ENCODE assay signal across 9 cellular contexts in genomic region chr9:119289740-119290139, GRCh38.
A peak's percentile ranks its signal among the peaks of the same experiment; 100 is the strongest.
DNase-seq lines count a peak whose midpoint lies in the region; ATAC-seq and TF ChIP-seq lines count a peak whose summit lies in the region.
"Had no signal": no experiment of that assay in that cellular context is flagged by ENCODE, and none has a peak within 500 bp of the region (broad histone marks: within the 10 kb centered on the region; RNA-seq: fewer than 3 reads in every experiment).

No MANE protein-coding gene starts in this region.

- no peak overlapping the region for H3K4me2 ChIP-seq in fibroblast of lung (ENCODE audit: extremely low read depth, insufficient read depth, low read length)

- no peak overlapping the region for H2AFZ ChIP-seq in fibroblast of lung (ENCODE audit: low read length)

- no peaks in the 10 kb centered on the region for H3K79me2 ChIP-seq in fibroblast of lung (ENCODE audit: control insufficient read depth, insufficient read depth, low read length)

- H3K36me3 ChIP-seq in fibroblast of lung (ENCODE audit: control insufficient read depth, insufficient read depth, low read length): no peaks in the 10 kb centered on the region

- CTCF ChIA-PET in RWPE1 (lab: Yijun Ruan, JAX): interaction anchor here (0.6 to 0.7 kb wide), 3 partner anchors 502 to 1768 kb away, joined by 3 to 6 read pairs (median 3); no protein-coding TSS in a partner anchor

- no peaks in the 10 kb centered on the region for H3K9me3 ChIP-seq in fibroblast of lung (ENCODE audit: control insufficient read depth, insufficient read depth, low read depth, low read length)

- ATAC-seq in GM21367 (IDR thresholded peaks at IDR 0.05; ENCODE audit: unreplicated experiment): peak; percentile 83
- peak; percentile 70 for ATAC-seq in omental fat pad (ENCODE audit: low FRiP score)

- H3K4me3 ChIP-seq in fibroblast of lung (replicated peaks in 1 of 4; ENCODE audit: control extremely low read depth in 1 of 4, insufficient read depth in 1 of 4, low read depth in 3 of 4, low read length in 4 of 4): no peak overlapping the region

- POLR2A ChIA-PET in RWPE1 (lab: Yijun Ruan, JAX; ENCODE audit: low non-redundant PET): no interaction called here

- no peaks in the 10 kb centered on the region for H4K20me1 ChIP-seq in fibroblast of lung (ENCODE audit: control insufficient read depth, extremely low read depth, insufficient read depth, low read length)

- peak; percentile 6 for DNase-seq in NCI-H2171 treated with DMSO at 0.1 percent for 48 hours (lab: John Stamatoyannopoulos, UW)
- DNase-seq in NCI-H2171 (lab: John Stamatoyannopoulos, UW): no peak
- DNase-seq in RWPE1 (ENCODE audit: low spot score): peak; percentile 18
- DNase-seq in fibroblast of lung (ENCODE audit: low read depth in 2 of 2): peak in 1 of 2 donors; percentile 56
- DNase-seq in omental fat pad (ENCODE audit: low spot score): peak; percentile 48
- DNase-seq in activated effector memory CD4-positive, alpha-beta T cell treated with Interleukin-2 at 50 U/mL for 16 hours: no peak
- DNase-seq: activated naive CD8-positive, alpha-beta T cell treated with anti-CD3 and anti-CD28 coated beads, Interleukin-2, amount 10 ng/mL, durations not matched to agents 7 days and 5 days had no signal

- H3K27ac ChIP-seq in RWPE1: no peak overlapping the region
- H3K27ac ChIP-seq in fibroblast of lung (ENCODE audit: insufficient read depth, low read length): no peak overlapping the region

- no peak overlapping the region for H3K9ac ChIP-seq in fibroblast of lung (ENCODE audit: insufficient read depth, low read length)

- no peaks in the 10 kb centered on the region for H3K27me3 ChIP-seq in fibroblast of lung (ENCODE audit: control insufficient read depth, insufficient read depth, low read length)

- TF ChIP-seq RAD21 in Ishikawa (IDR thresholded peaks at IDR 0.05; ENCODE audit: low read depth): peak; percentile 88

- no peak for TF ChIP-seq EP300 in Ishikawa (IDR thresholded peaks at IDR 0.05; ENCODE audit: borderline replicate concordance)

- peak; percentile 69 for TF ChIP-seq CTCF in RWPE1 (conservative IDR thresholded peaks at IDR 0.05; ENCODE audit: low read depth)
- TF ChIP-seq CTCF in fibroblast of lung (conservative IDR thresholded peaks at IDR 0.05 in 1 of 2, IDR thresholded peaks at IDR 0.05 in 1 of 2; ENCODE audit: low read depth in 1 of 2, low read length in 2 of 2): peak; percentile 10 to 60
- TF ChIP-seq CTCF in omental fat pad (IDR thresholded peaks at IDR 0.05): peak in 1 of 3 donors; percentile 56

- H3K4me1 ChIP-seq in fibroblast of lung (ENCODE audit: control insufficient read depth, extremely low read depth, insufficient read depth, low read length): no peaks in the 10 kb centered on the region

TF ChIP-seq in Ishikawa, 13 proteins besides CTCF, POLR2A, EP300 and RAD21:
- no peak for TF ChIP-seq MAX (IDR thresholded peaks at IDR 0.05)
- TF ChIP-seq YY1 (IDR thresholded peaks at IDR 0.05; ENCODE audit: low read depth): no peak
- TF ChIP-seq ZBTB7A (IDR thresholded peaks at IDR 0.05; ENCODE audit: low read depth): no peak
- TF ChIP-seq FOXM1 (IDR thresholded peaks at IDR 0.05; ENCODE audit: borderline replicate concordance, low read depth): no peak
- no peak for TF ChIP-seq TEAD4 (IDR thresholded peaks at IDR 0.05)
- no peak for TF ChIP-seq CREB1 (IDR thresholded peaks at IDR 0.05; ENCODE audit: low read depth)
- no peak for TF ChIP-seq TCF12 (IDR thresholded peaks at IDR 0.05; ENCODE audit: low read depth)
- TF ChIP-seq EGR1 (IDR thresholded peaks at IDR 0.05): no peak
- TF ChIP-seq CEBPB (IDR thresholded peaks at IDR 0.05): no peak
- TF ChIP-seq NFIC (IDR thresholded peaks at IDR 0.05): no peak
- TF ChIP-seq USF1 (IDR thresholded peaks at IDR 0.05): no peak
- no peak for TF ChIP-seq TAF1 (IDR thresholded peaks at IDR 0.05; ENCODE audit: low read depth)
- TF ChIP-seq REST (IDR thresholded peaks at IDR 0.05; ENCODE audit: low read depth): no peak

Comparison
In these comparisons a context has a peak if more than half of its experiments do, and no peak if none do; other contexts are left out.
1. DNase-seq: peak in NCI-H2171 treated with DMSO at 0.1 percent for 48 hours (single experiment), RWPE1 (single experiment) and omental fat pad (single experiment); none in NCI-H2171 (single experiment) and activated effector memory CD4-positive, alpha-beta T cell treated with Interleukin-2 at 50 U/mL for 16 hours (single experiment).